Comparison of ENCODE assay signal across 22 cellular contexts in genomic region chr2:192773044-192773443, GRCh38.
"Had no signal": no experiment of that assay in that cellular context is flagged by ENCODE, and none has a peak within 500 bp of the region (broad histone marks: within the 10 kb centered on the region; RNA-seq: fewer than 3 reads in every experiment).

No MANE protein-coding gene starts in this region.

- H3K36me3 Mint-ChIP-seq: immature natural killer cell; naive thymus-derived CD4-positive, alpha-beta T cell; stimulated activated naive B cell treated with anti-CD40 and anti-IgM and Interleukin-4, amounts not matched to agents 10 μg/mL and 1 μg/mL and 100 μg/mL, for 72 hours had no signal

- H3K9me3 Mint-ChIP-seq: nephron progenitor cell; stimulated activated naive B cell treated with anti-CD40 and anti-IgM and Interleukin-4, amounts not matched to agents 10 μg/mL and 1 μg/mL and 100 μg/mL, for 72 hours had no signal

- DNase-seq: effector CD4-positive, alpha-beta T cell; heart left ventricle; immature natural killer cell; left ventricle myocardium superior; naive thymus-derived CD4-positive, alpha-beta T cell; nephron progenitor cell; retina; spleen; stimulated activated CD4-positive, alpha-beta T cell treated with anti-CD3 and anti-CD28 coated beads, Interleukin-15, amount 100 ng/mL, for 24 hours; stimulated activated CD4-positive, alpha-beta T cell treated with anti-CD3 and anti-CD28 coated beads, Interleukin-1b, Interleukin-23, amount 100 ng/mL, for 48 hours; stimulated activated CD4-positive, alpha-beta T cell treated with anti-CD3 and anti-CD28 coated beads, Interleukin-4, amount 100 ng/mL, for 24 hours; stimulated activated naive B cell treated with anti-CD40 and anti-IgM and Interleukin-4, amounts not matched to agents 10 μg/mL and 1 μg/mL and 100 μg/mL, for 72 hours; stimulated activated naive CD8-positive, alpha-beta T cell treated with anti-CD3 and anti-CD28 coated beads, Interleukin-15, amount 100 ng/mL, for 72 hours; testis; upper lobe of right lung had no signal

- H3K4me1 ChIP-seq: heart left ventricle, parathyroid adenoma, prostate gland, spleen, testis, tibial nerve, upper lobe of right lung, vagina had no signal

- H3K9ac ChIP-seq: parathyroid adenoma had no signal

- H3K9me3 ChIP-seq: heart left ventricle, prostate gland, testis, tibial nerve, upper lobe of right lung, vagina had no signal

- H3K27ac Mint-ChIP-seq: immature natural killer cell; naive thymus-derived CD4-positive, alpha-beta T cell; nephron progenitor cell; stimulated activated naive B cell treated with anti-CD40 and anti-IgM and Interleukin-4, amounts not matched to agents 10 μg/mL and 1 μg/mL and 100 μg/mL, for 72 hours; stimulated activated naive CD8-positive, alpha-beta T cell treated with anti-CD3 and anti-CD28 coated beads, Interleukin-15, amount 100 ng/mL, for 72 hours had no signal

- H3K4me1 Mint-ChIP-seq: immature natural killer cell; naive thymus-derived CD4-positive, alpha-beta T cell; nephron progenitor cell; stimulated activated naive B cell treated with anti-CD40 and anti-IgM and Interleukin-4, amounts not matched to agents 10 μg/mL and 1 μg/mL and 100 μg/mL, for 72 hours; stimulated activated naive CD8-positive, alpha-beta T cell treated with anti-CD3 and anti-CD28 coated beads, Interleukin-15, amount 100 ng/mL, for 72 hours had no signal

- H3K27me3 ChIP-seq: heart left ventricle, spleen, testis, tibial nerve, upper lobe of right lung, vagina had no signal

- H3K4me3 Mint-ChIP-seq: immature natural killer cell; naive thymus-derived CD4-positive, alpha-beta T cell; nephron progenitor cell; stimulated activated naive B cell treated with anti-CD40 and anti-IgM and Interleukin-4, amounts not matched to agents 10 μg/mL and 1 μg/mL and 100 μg/mL, for 72 hours; stimulated activated naive CD8-positive, alpha-beta T cell treated with anti-CD3 and anti-CD28 coated beads, Interleukin-15, amount 100 ng/mL, for 72 hours had no signal

- H3K36me3 ChIP-seq: heart left ventricle, prostate gland, spleen, tibial nerve, upper lobe of right lung, vagina had no signal

- H3K27ac ChIP-seq: coronary artery, heart left ventricle, parathyroid adenoma, prostate gland, spleen, testis, tibial nerve, upper lobe of right lung, vagina had no signal

- ATAC-seq: esophagus mucosa; heart left ventricle; left ventricle myocardium superior; naive thymus-derived CD4-positive, alpha-beta T cell; sciatic nerve; stimulated activated naive B cell treated with anti-CD40 and anti-IgM and Interleukin-4, amounts not matched to agents 10 μg/mL and 1 μg/mL and 100 μg/mL, for 72 hours; stimulated activated naive CD8-positive, alpha-beta T cell treated with anti-CD3 and anti-CD28 coated beads, Interleukin-15, amount 100 ng/mL, for 72 hours; upper lobe of right lung had no signal

- H3K4me3 ChIP-seq: coronary artery, heart left ventricle, prostate gland, spleen, testis, tibial nerve, upper lobe of right lung, vagina had no signal
